In genomic region chr19:5903502-5904301, GRCh38 we compare ENCODE assay signal across 1 cellular context.
A peak's percentile ranks its signal among the peaks of the same experiment; 100 is the strongest.
TF ChIP-seq lines count a peak whose summit lies in the region.

Gene NDUFA11 (minus strand): TSS chr19:5903790. CDS start chr19:5903708, 82 bp downstream.

TF ChIP-seq in GM12878, 131 proteins besides CTCF, POLR2A, EP300 and RAD21 (continued from another document and continues in another):
- TF ChIP-seq ZBTB11 (CRISPR knock-in tag; IDR thresholded peaks at IDR 0.05): no peak
- peak; percentile 43; the same call in 1 of the 2 replicates for TF ChIP-seq TCF3 (IDR thresholded peaks at IDR 0.05; ENCODE audit: borderline replicate concordance, insufficient read depth, low read depth, low read length)
- peak; percentile 99 for TF ChIP-seq CHD2 (IDR thresholded peaks at IDR 0.05; ENCODE audit: borderline replicate concordance, low read depth, low read length)
- TF ChIP-seq CEBPZ (IDR thresholded peaks at IDR 0.05; ENCODE audit: low read depth, low read length): no peak
- TF ChIP-seq SPI1 (IDR thresholded peaks at IDR 0.05; ENCODE audit: borderline replicate concordance, insufficient read depth, low read depth, low read length): no peak
- peak; percentile 37 for TF ChIP-seq SP1 (IDR thresholded peaks at IDR 0.05; ENCODE audit: low read depth, low read length)
- TF ChIP-seq NFYA (IDR thresholded peaks at IDR 0.05; ENCODE audit: borderline replicate concordance, low read depth, low read length): no peak
- TF ChIP-seq ESRRA (IDR thresholded peaks at IDR 0.05; ENCODE audit: low read length): peak; percentile 26; the same call in 1 of the 2 replicates
- 0 out of 2 replicates have a peak, but pooled peaks have one; percentile 32 for TF ChIP-seq ZBED1 (IDR thresholded peaks at IDR 0.05; ENCODE audit: borderline replicate concordance)
- TF ChIP-seq STAT3 (IDR thresholded peaks at IDR 0.05; ENCODE audit: low read depth, low read length): no peak
- peak; percentile 95 for TF ChIP-seq RB1 (IDR thresholded peaks at IDR 0.05; ENCODE audit: borderline replicate concordance)
- no peak for TF ChIP-seq JUNB (IDR thresholded peaks at IDR 0.05)
- no peak for TF ChIP-seq SREBF2 (IDR thresholded peaks at IDR 0.05; ENCODE audit: low read length)
- TF ChIP-seq BCL11A (IDR thresholded peaks at IDR 0.05; ENCODE audit: low read depth, low read length): no peak
- TF ChIP-seq REST (IDR thresholded peaks at IDR 0.05; ENCODE audit: low read depth, low read length): no peak
- no peak for TF ChIP-seq CBX5 (IDR thresholded peaks at IDR 0.05; ENCODE audit: low read depth)
- TF ChIP-seq CHD4 (IDR thresholded peaks at IDR 0.05): no peak
- peak; percentile 30 for TF ChIP-seq MYC (IDR thresholded peaks at IDR 0.05; ENCODE audit: insufficient read depth, insufficient read length, insufficient replicate concordance, low read length, severe bottlenecking)
- no peak for TF ChIP-seq CUX1 (IDR thresholded peaks at IDR 0.05; ENCODE audit: insufficient replicate concordance, low read depth, low read length)
- TF ChIP-seq ZBTB33 (IDR thresholded peaks at IDR 0.05): no peak
- no peak for TF ChIP-seq PBX3 (IDR thresholded peaks at IDR 0.05; ENCODE audit: insufficient replicate concordance, low read depth, low read length)
- no peak for TF ChIP-seq CBX3 (IDR thresholded peaks at IDR 0.05; ENCODE audit: borderline replicate concordance, low read depth)
- TF ChIP-seq ATF2 (IDR thresholded peaks at IDR 0.05; ENCODE audit: low read length): no peak
- peak; percentile 72 for TF ChIP-seq ATF7 (IDR thresholded peaks at IDR 0.05; ENCODE audit: low read depth)
- no peak; the same call in none of the 2 replicates for TF ChIP-seq SIN3A (IDR thresholded peaks at IDR 0.05; ENCODE audit: low read depth, low read length)
- TF ChIP-seq WRNIP1 (IDR thresholded peaks at IDR 0.05; ENCODE audit: borderline replicate concordance, low read depth, low read length): no peak
- peak; percentile 98 for TF ChIP-seq IKZF1 (conservative IDR thresholded peaks at IDR 0.05)
- TF ChIP-seq ZNF24 (IDR thresholded peaks at IDR 0.05): no peak
- no peak for TF ChIP-seq ZBTB4 (CRISPR knock-in tag; IDR thresholded peaks at IDR 0.05)
- no peak for TF ChIP-seq RAD51 (IDR thresholded peaks at IDR 0.05)
- no peak for TF ChIP-seq CEBPB (IDR thresholded peaks at IDR 0.05; ENCODE audit: borderline replicate concordance in 1 of 2, low read depth in 2 of 2, low read length in 2 of 2)
- peak; percentile 78 for TF ChIP-seq KLF5 (IDR thresholded peaks at IDR 0.05; ENCODE audit: partially characterized antibody)
